In genomic region chr3:126419886-126420786, GRCh38 we compare ENCODE assay signal across 1 cellular context.
TF ChIP-seq lines count a peak whose summit lies in the region.

No MANE protein-coding gene starts in this region.

TF ChIP-seq in HepG2, 621 proteins besides CTCF, POLR2A, EP300 and RAD21 (continued from another document and continues in another):
- TF ChIP-seq ZBTB10 (CRISPR knock-in tag; IDR thresholded peaks at IDR 0.05; ENCODE audit: borderline replicate concordance), result no peak
- TF ChIP-seq STAG1 (CRISPR knock-in tag; IDR thresholded peaks at IDR 0.05), result no peak
- no peak for TF ChIP-seq SRSF1 (optimal IDR thresholded peaks at IDR 0.05; ENCODE audit: low read depth, low read length)
- TF ChIP-seq UBTF (CRISPR knock-in tag; IDR thresholded peaks at IDR 0.05), result peak; percentile 26; the same call in 1 of the 2 replicates
- TF ChIP-seq BRF2 (CRISPR knock-in tag; IDR thresholded peaks at IDR 0.05), result no peak
- TF ChIP-seq PPARG (CRISPR knock-in tag; conservative IDR thresholded peaks at IDR 0.05), result peak; percentile 96
- 0 out of 2 replicates have a peak, but pooled peaks have one; percentile 5 for TF ChIP-seq ZFP91 (CRISPR knock-in tag; IDR thresholded peaks at IDR 0.05; ENCODE audit: borderline replicate concordance)
- TF ChIP-seq ZNF687 (CRISPR knock-in tag; IDR thresholded peaks at IDR 0.05), result peak; percentile 68
- TF ChIP-seq ZNF20 (CRISPR knock-in tag; IDR thresholded peaks at IDR 0.05), result no peak
- no peak for TF ChIP-seq POGZ (CRISPR knock-in tag; IDR thresholded peaks at IDR 0.05)
- TF ChIP-seq ZNF737 (CRISPR knock-in tag; IDR thresholded peaks at IDR 0.05; ENCODE audit: borderline replicate concordance), result no peak
- no peak for TF ChIP-seq ZNF432 (CRISPR knock-in tag; IDR thresholded peaks at IDR 0.05; ENCODE audit: borderline replicate concordance)
- TF ChIP-seq MEIS2 (CRISPR knock-in tag; IDR thresholded peaks at IDR 0.05), result 0 out of 2 replicates have a peak, but pooled peaks have one; percentile 27
- TF ChIP-seq ZNF160 (CRISPR knock-in tag; IDR thresholded peaks at IDR 0.05), result 0 out of 2 replicates have a peak, but pooled peaks have one; percentile 34
- no peak for TF ChIP-seq MXD1 (CRISPR knock-in tag; IDR thresholded peaks at IDR 0.05)
- TF ChIP-seq AHR (CRISPR knock-in tag; IDR thresholded peaks at IDR 0.05), result no peak
- peak; percentile 81; the same call in 1 of the 2 replicates for TF ChIP-seq ETV5 (CRISPR knock-in tag; IDR thresholded peaks at IDR 0.05; ENCODE audit: borderline replicate concordance)
- TF ChIP-seq ZNF670 (CRISPR knock-in tag; IDR thresholded peaks at IDR 0.05; ENCODE audit: borderline replicate concordance), result 0 out of 2 replicates have a peak, but pooled peaks have one; percentile 11
- 0 out of 2 replicates have a peak, but pooled peaks have one; percentile 21 for TF ChIP-seq ZNF501 (CRISPR knock-in tag; IDR thresholded peaks at IDR 0.05)
- peak; percentile 23; the same call in 1 of the 2 replicates for TF ChIP-seq TFAP4 (IDR thresholded peaks at IDR 0.05; ENCODE audit: borderline replicate concordance, low read depth)
- no peak for TF ChIP-seq GABPA (IDR thresholded peaks at IDR 0.05; ENCODE audit: low read depth, low read length)
- peak; percentile 52; the same call in 1 of the 2 replicates for TF ChIP-seq GABPA (CRISPR knock-in tag; IDR thresholded peaks at IDR 0.05; ENCODE audit: low read depth)
- no peak for TF ChIP-seq ZNF3 (CRISPR knock-in tag; IDR thresholded peaks at IDR 0.05)
- TF ChIP-seq HNF4A (CRISPR knock-in tag; IDR thresholded peaks at IDR 0.05), result peak; percentile 60
- peak; percentile 15; the same call in 1 of the 2 replicates for TF ChIP-seq THAP9 (CRISPR knock-in tag; IDR thresholded peaks at IDR 0.05; ENCODE audit: borderline replicate concordance)
- no peak for TF ChIP-seq ZNF136 (CRISPR knock-in tag; IDR thresholded peaks at IDR 0.05; ENCODE audit: low read depth)
- TF ChIP-seq PITX1 (CRISPR knock-in tag; IDR thresholded peaks at IDR 0.05), result 0 out of 2 replicates have a peak, but pooled peaks have one; percentile 46
- TF ChIP-seq RNF2 (conservative IDR thresholded peaks at IDR 0.05; ENCODE audit: low read depth), result no peak
- TF ChIP-seq HNF1B (CRISPR knock-in tag; IDR thresholded peaks at IDR 0.05), result 0 out of 2 replicates have a peak, but pooled peaks have one; percentile 32
- TF ChIP-seq ZHX1 (CRISPR knock-in tag; IDR thresholded peaks at IDR 0.05; ENCODE audit: low read depth), result no peak
- peak; percentile 37; the same call in 1 of the 2 replicates for TF ChIP-seq MAX (IDR thresholded peaks at IDR 0.05)
- peak; percentile 41; the same call in 1 of the 2 replicates for TF ChIP-seq RARA (CRISPR knock-in tag; IDR thresholded peaks at IDR 0.05)
